Comparison of ENCODE assay signal across 10 cellular contexts in genomic region chr7:23491502-23491901, GRCh38. TPM values are rescaled to one million over a fixed set of nuclear protein-coding genes. Genes with fewer than 3 reads are reported as not detected.
DNase-seq lines count a peak whose midpoint lies in the region; ATAC-seq and TF ChIP-seq lines count a peak whose summit lies in the region.
"Had no signal": no experiment of that assay in that cellular context is flagged by ENCODE, and none has a peak within 500 bp of the region (broad histone marks: within the 10 kb centered on the region; RNA-seq: fewer than 3 reads in every experiment).

No MANE protein-coding gene starts in this region.

- H3K4me3 ChIP-seq in NB4 (ENCODE audit: low read depth, low read length), result peak overlapping the region; percentile 69

- H3K36me3 Mint-ChIP-seq in activated CD8-positive, alpha-beta memory T cell treated with anti-CD3 and anti-CD28 coated beads, Interleukin-2, amount 10 ng/mL, durations not matched to agents 7 days and 5 days, result peaks cover 2% of the 10 kb centered on the region
- H3K36me3 Mint-ChIP-seq in activated naive CD8-positive, alpha-beta T cell treated with anti-CD3 and anti-CD28 coated beads, Interleukin-2, amount 50 U/mL, for 24 hours (ENCODE audit: low read depth), result no peaks in the 10 kb centered on the region
- peaks cover 18% of the 10 kb centered on the region for H3K36me3 Mint-ChIP-seq in nephron progenitor cell (ENCODE audit: low read depth)

- no peak for DNase-seq in activated CD8-positive, alpha-beta memory T cell treated with anti-CD3 and anti-CD28 coated beads, Interleukin-2, amount 10 ng/mL, durations not matched to agents 7 days and 5 days
- DNase-seq in activated CD8-positive, alpha-beta memory T cell treated with anti-CD3 and anti-CD28 coated beads, Interleukin-2, amount 50 U/mL, for 48 hours, result no peak
- DNase-seq in NB4 (ENCODE audit: low read depth) (no peak), nephron progenitor cell (no peak)
- DNase-seq in activated naive CD8-positive, alpha-beta T cell treated with anti-CD3 and anti-CD28 coated beads, Interleukin-2, amount 50 U/mL, for 24 hours, result no peak
- no peak for DNase-seq in activated CD4-positive, CD25-positive, alpha-beta regulatory T cell treated with anti-CD3 and anti-CD28 coated beads, Interleukin-2, amount 50 U/mL, for 72 hours
- DNase-seq: activated CD4-positive, alpha-beta T cell treated with anti-CD3 and anti-CD28 coated beads, Interleukin-2, amount 50 U/mL, for 1 hour; EL had no signal

- no peak overlapping the region for H3K27ac Mint-ChIP-seq in activated CD8-positive, alpha-beta memory T cell treated with anti-CD3 and anti-CD28 coated beads, Interleukin-2, amount 10 ng/mL, durations not matched to agents 7 days and 5 days
- no peak overlapping the region for H3K27ac Mint-ChIP-seq in activated naive CD8-positive, alpha-beta T cell treated with anti-CD3 and anti-CD28 coated beads, Interleukin-2, amount 50 U/mL, for 24 hours
- peak overlapping the region; percentile 90 for H3K27ac Mint-ChIP-seq in nephron progenitor cell

- ATAC-seq in activated CD8-positive, alpha-beta memory T cell treated with anti-CD3 and anti-CD28 coated beads, Interleukin-2, amount 10 ng/mL, durations not matched to agents 7 days and 5 days, result no peak
- ATAC-seq in activated naive CD8-positive, alpha-beta T cell treated with anti-CD3 and anti-CD28 coated beads, Interleukin-2, amount 50 U/mL, for 24 hours, result no peak
- ATAC-seq in GM19467 (IDR thresholded peaks at IDR 0.05; ENCODE audit: unreplicated experiment), result no peak
- ATAC-seq in esophagus mucosa, result no peak

- no peaks in the 10 kb centered on the region for H3K27me3 Mint-ChIP-seq in activated CD8-positive, alpha-beta memory T cell treated with anti-CD3 and anti-CD28 coated beads, Interleukin-2, amount 10 ng/mL, durations not matched to agents 7 days and 5 days
- H3K27me3 Mint-ChIP-seq in activated naive CD8-positive, alpha-beta T cell treated with anti-CD3 and anti-CD28 coated beads, Interleukin-2, amount 50 U/mL, for 24 hours, result no peaks in the 10 kb centered on the region
- no peaks in the 10 kb centered on the region for H3K27me3 Mint-ChIP-seq in nephron progenitor cell (ENCODE audit: low read depth, poor library complexity)

- TF ChIP-seq CTCF in NB4 (IDR thresholded peaks at IDR 0.05; ENCODE audit: low read depth, low read length), result no peak
- TF ChIP-seq CTCF in nephron progenitor cell (IDR thresholded peaks at IDR 0.05), result no peak

- H3K9me3 Mint-ChIP-seq in activated CD8-positive, alpha-beta memory T cell treated with anti-CD3 and anti-CD28 coated beads, Interleukin-2, amount 10 ng/mL, durations not matched to agents 7 days and 5 days (ENCODE audit: low read depth), result no peaks in the 10 kb centered on the region
- no peaks in the 10 kb centered on the region for H3K9me3 Mint-ChIP-seq in activated naive CD8-positive, alpha-beta T cell treated with anti-CD3 and anti-CD28 coated beads, Interleukin-2, amount 50 U/mL, for 24 hours
- no peaks in the 10 kb centered on the region for H3K9me3 Mint-ChIP-seq in nephron progenitor cell

- H3K4me3 Mint-ChIP-seq in activated CD8-positive, alpha-beta memory T cell treated with anti-CD3 and anti-CD28 coated beads, Interleukin-2, amount 10 ng/mL, durations not matched to agents 7 days and 5 days, result peak overlapping the region; percentile 82
- peak overlapping the region; percentile 85 for H3K4me3 Mint-ChIP-seq in activated naive CD8-positive, alpha-beta T cell treated with anti-CD3 and anti-CD28 coated beads, Interleukin-2, amount 50 U/mL, for 24 hours
- H3K4me3 Mint-ChIP-seq in nephron progenitor cell, result no peak overlapping the region

- no peak for TF ChIP-seq POLR2A in NB4 (IDR thresholded peaks at IDR 0.05; ENCODE audit: extremely low read depth, insufficient read length)

- H3K4me1 Mint-ChIP-seq in activated CD8-positive, alpha-beta memory T cell treated with anti-CD3 and anti-CD28 coated beads, Interleukin-2, amount 10 ng/mL, durations not matched to agents 7 days and 5 days, result peaks cover 5% of the 10 kb centered on the region
- peaks cover 5% of the 10 kb centered on the region for H3K4me1 Mint-ChIP-seq in activated naive CD8-positive, alpha-beta T cell treated with anti-CD3 and anti-CD28 coated beads, Interleukin-2, amount 50 U/mL, for 24 hours
- no peaks in the 10 kb centered on the region for H3K4me1 Mint-ChIP-seq in nephron progenitor cell

- CTCF ChIA-PET in activated CD8-positive, alpha-beta memory T cell treated with anti-CD3 and anti-CD28 coated beads, Interleukin-2, amount 10 ng/mL, durations not matched to agents 7 days and 5 days (lab: Charles Lee), result interaction anchor here (0.7 to 1.6 kb wide), 2 partner anchors 213 to 219 kb away, joined by 3 read pairs; no protein-coding TSS in a partner anchor

RNA-seq across cellular contexts. Expression of gene IGF2BP3, which starts 21.2 kb away (rescaled TPM):
- total RNA-seq in activated CD8-positive, alpha-beta memory T cell treated with anti-CD3 and anti-CD28 coated beads, Interleukin-2, amount 10 ng/mL, durations not matched to agents 7 days and 5 days, result 1 to 10 TPM in 1 of 2 experiments, under 1 TPM in 1; 0.84 to 1.3 TPM
- total RNA-seq in esophagus mucosa, result 3.9 TPM

RNA-seq across cellular contexts. Expression of gene TRA2A, which starts 40.3 kb away (rescaled TPM):
- 100 to 1,000 TPM; 108 to 113 TPM for total RNA-seq in activated CD8-positive, alpha-beta memory T cell treated with anti-CD3 and anti-CD28 coated beads, Interleukin-2, amount 10 ng/mL, durations not matched to agents 7 days and 5 days
- 74.9 TPM for total RNA-seq in esophagus mucosa
